13 cellular contexts compared by ENCODE assay signal in genomic region chr20:21213691-21214090, GRCh38.
DNase-seq lines count a peak whose midpoint lies in the region; TF ChIP-seq lines count a peak whose summit lies in the region.
"Had no signal": no experiment of that assay in that cellular context is flagged by ENCODE, and none has a peak within 500 bp of the region (broad histone marks: within the 10 kb centered on the region; RNA-seq: fewer than 3 reads in every experiment).

No MANE protein-coding gene starts in this region.

- peak overlapping the region; percentile 69; the same call in 1 of the 2 replicates for H3K27ac ChIP-seq in HUES64 (ENCODE audit: low read depth, low read length)
- peak overlapping the region; percentile 7 for H3K27ac ChIP-seq in iPS-20b (ENCODE audit: low read length)
- no peak overlapping the region for H3K27ac ChIP-seq in esophagus squamous epithelium
- H3K27ac ChIP-seq: 22Rv1, BLaER1 had no signal

- intact Hi-C loops in posterior cingulate gyrus (cut with DNase I) = no loop called here
- intact Hi-C loops in head of caudate nucleus (cut with DNase I) = no loop called here
- intact Hi-C loops in esophagus squamous epithelium (cut with DNase I) = no loop called here

- TF ChIP-seq POLR2A in esophagus squamous epithelium (IDR thresholded peaks at IDR 0.05) = no peak

- H3K4me3 ChIP-seq in HUES64 (ENCODE audit: low read length) (no peak overlapping the region), adipocyte (ENCODE audit: low read length) (no peak overlapping the region), iPS-20b (ENCODE audit: low read length) (no peak overlapping the region), esophagus squamous epithelium (no peak overlapping the region)
- H3K4me3 ChIP-seq: BLaER1 had no signal

- peak; percentile 53 for DNase-seq in CMK (ENCODE audit: low read depth)
- no peak for DNase-seq in adipocyte (ENCODE audit: low read depth)
- no peak for DNase-seq in posterior cingulate gyrus
- no peak for DNase-seq in head of caudate nucleus
- DNase-seq in NCI-H446 treated with DMSO at 0.1 percent for 48 hours (lab: John Stamatoyannopoulos, UW) = no peak
- DNase-seq in esophagus squamous epithelium (lab: John Stamatoyannopoulos, UW) = no peak
- DNase-seq: AML-193; CD8-positive, alpha-beta memory T cell; DMS53 had no signal

- TF ChIP-seq CTCF in esophagus squamous epithelium (IDR thresholded peaks at IDR 0.05) = no peak

- WGBS in HUES64 = 58% methylated on average over 2 of the region's 2 CpGs
- WGBS in esophagus squamous epithelium, 2 donors = 76 to 87% methylated on average over 2 of the region's 2 CpGs

- H3K4me1 ChIP-seq in HUES64 (ENCODE audit: insufficient read depth, low read length) (peaks cover 48% of the 10 kb centered on the region), adipocyte (ENCODE audit: control insufficient read depth, insufficient read depth, low read length) (peaks cover 9% of the 10 kb centered on the region), iPS-20b (ENCODE audit: insufficient read depth, low read length) (peaks cover 51% of the 10 kb centered on the region), esophagus squamous epithelium (no peaks in the 10 kb centered on the region)
- H3K4me1 ChIP-seq: BLaER1 had no signal

- H3K9me3 ChIP-seq in HUES64 (ENCODE audit: insufficient read depth, low read depth, low read length) (no peaks in the 10 kb centered on the region), adipocyte (ENCODE audit: control insufficient read depth, low read length) (no peaks in the 10 kb centered on the region), iPS-20b (ENCODE audit: insufficient read depth, low read depth, low read length) (no peaks in the 10 kb centered on the region), esophagus squamous epithelium (no peaks in the 10 kb centered on the region)
- H3K9me3 ChIP-seq: BLaER1 had no signal

- H3K9ac ChIP-seq in HUES64 (ENCODE audit: low read depth, low read length) (peak overlapping the region; percentile 11; the same call in 1 of the 2 replicates), adipocyte (ENCODE audit: low read length) (peak overlapping the region; percentile 31), iPS-20b (ENCODE audit: low read depth, low read length) (peak overlapping the region; percentile 3; the same call in 1 of the 2 replicates)
- H3K9ac ChIP-seq: BLaER1 had no signal

- no peaks in the 10 kb centered on the region for H3K27me3 ChIP-seq in HUES64 (ENCODE audit: insufficient read depth, low read length)
- no peaks in the 10 kb centered on the region for H3K27me3 ChIP-seq in adipocyte (replicated peaks; ENCODE audit: control insufficient read depth, insufficient read depth, low read length)
- H3K27me3 ChIP-seq in iPS-20b (ENCODE audit: insufficient read depth, low read length) = no peaks in the 10 kb centered on the region
- H3K27me3 ChIP-seq in esophagus squamous epithelium = no peaks in the 10 kb centered on the region
- H3K27me3 ChIP-seq: BLaER1 had no signal

- H3K36me3 ChIP-seq in HUES64 (ENCODE audit: insufficient read depth, low read length) (no peaks in the 10 kb centered on the region), adipocyte (ENCODE audit: control insufficient read depth, insufficient read depth, low read length, severe bottlenecking) (peaks cover 18% of the 10 kb centered on the region), iPS-20b (ENCODE audit: insufficient read depth, low read depth, low read length) (no peaks in the 10 kb centered on the region), esophagus squamous epithelium (peaks cover 0 to 17% (median 0%) of the 10 kb centered on the region in 3 donors)

Comparison
In these comparisons a context has a peak if more than half of its experiments do, and no peak if none do; other contexts are left out.
1. H3K27ac ChIP-seq: peak in HUES64 (single experiment) and iPS-20b (single experiment); none in esophagus squamous epithelium (0 of 4).
2. Peak in every context shown above with its lines, with median percentiles within 50 percentile points of each other: H3K9ac ChIP-seq.